24 cellular contexts compared by ENCODE assay signal in genomic region chr6:57109905-57110304, GRCh38. TPM values are rescaled to one million over a fixed set of nuclear protein-coding genes. Genes with fewer than 3 reads are reported as not detected.
DNase-seq lines count a peak whose midpoint lies in the region; ATAC-seq, FAIRE-seq and TF ChIP-seq lines count a peak whose summit lies in the region.
"Had no signal": no experiment of that assay in that cellular context is flagged by ENCODE, and none has a peak within 500 bp of the region (broad histone marks: within the 10 kb centered on the region; RNA-seq: fewer than 3 reads in every experiment).

No MANE protein-coding gene starts in this region.

- no peaks in the 10 kb centered on the region for H3K9me1 ChIP-seq in K562 (ENCODE audit: control insufficient read depth, insufficient read depth, low read length)

- peak overlapping the region in 1 of 2 donors; percentile 20 for H3K27ac Mint-ChIP-seq in effector memory CD8-positive, alpha-beta T cell
- H3K27ac Mint-ChIP-seq: activated CD8-positive, alpha-beta T cell treated with anti-CD3 and anti-CD28 coated beads, Interleukin-2, amount 10 ng/mL, durations not matched to agents 7 days and 5 days had no signal

- no peak overlapping the region for H2AFZ ChIP-seq in GM23248
- no peak overlapping the region for H2AFZ ChIP-seq in K562 (ENCODE audit: low read depth, low read length)

- peak; percentile 43 for ATAC-seq in K562
- no peak for ATAC-seq in effector memory CD8-positive, alpha-beta T cell (replicated peaks)
- ATAC-seq: activated CD8-positive, alpha-beta T cell treated with anti-CD3 and anti-CD28 coated beads, Interleukin-2, amount 10 ng/mL, durations not matched to agents 7 days and 5 days; left colon had no signal

- intact Hi-C loops in K562 (cut with micrococcal nuclease) = no loop called here

- peaks cover 28% of the 10 kb centered on the region; the same call in 1 of the 2 replicates for H3K36me3 ChIP-seq in GM23248 (ENCODE audit: low read depth)
- H3K36me3 ChIP-seq in K562 (ENCODE audit: control insufficient read depth, insufficient read depth, low read length) = peaks cover 48% of the 10 kb centered on the region
- no peaks in the 10 kb centered on the region for H3K36me3 ChIP-seq in H7 (replicated peaks; ENCODE audit: control insufficient read depth, insufficient read depth, low read length)
- H3K36me3 ChIP-seq: thyroid gland had no signal

- no peak for TF ChIP-seq EP300 in K562 (IDR thresholded peaks at IDR 0.05; ENCODE audit: low read length)

- H3K27me3 Mint-ChIP-seq in effector memory CD8-positive, alpha-beta T cell = no peaks in the 10 kb centered on the region
- H3K27me3 Mint-ChIP-seq: memory B cell had no signal

- H3K4me3 ChIP-seq in GM23248 (no peak overlapping the region), K562 (no peak overlapping the region), H7 (ENCODE audit: insufficient read depth, low read depth, low read length) (no peak overlapping the region)
- H3K4me3 ChIP-seq: spleen, thyroid gland had no signal

- H3K36me3 Mint-ChIP-seq in effector memory CD8-positive, alpha-beta T cell (ENCODE audit: insufficient read depth) = peaks cover 29% of the 10 kb centered on the region

- H3K4me3 Mint-ChIP-seq in effector memory CD8-positive, alpha-beta T cell = no peak overlapping the region
- H3K4me3 Mint-ChIP-seq: activated CD8-positive, alpha-beta T cell treated with anti-CD3 and anti-CD28 coated beads, Interleukin-2, amount 10 ng/mL, durations not matched to agents 7 days and 5 days; memory B cell had no signal

- H3K4me1 Mint-ChIP-seq in effector memory CD8-positive, alpha-beta T cell (ENCODE audit: low read depth in 2 of 2) = peaks cover 15 to 52% of the 10 kb centered on the region in 2 donors

- no peaks in the 10 kb centered on the region for H3K9me3 Mint-ChIP-seq in effector memory CD8-positive, alpha-beta T cell
- H3K9me3 Mint-ChIP-seq: memory B cell had no signal

- no peak for TF ChIP-seq CTCF in K562 (IDR thresholded peaks at IDR 0.05 in 2 of 3, conservative IDR thresholded peaks at IDR 0.05 in 1 of 3; ENCODE audit: insufficient read depth in 2 of 3, low read depth in 1 of 3, low read length in 3 of 3)

- no peaks in the 10 kb centered on the region for H3K9me2 ChIP-seq in GM23248 (ENCODE audit: insufficient read depth)

- H3K27ac ChIP-seq in GM23248 = no peak overlapping the region
- H3K27ac ChIP-seq in K562 (ENCODE audit: extremely low read depth, low read depth, low read length) = no peak overlapping the region
- H3K27ac ChIP-seq: spleen, thyroid gland had no signal

- CTCF ChIA-PET in K562 (lab: Yijun Ruan, JAX; ENCODE audit: low intra/inter-chr PET ratio) = no interaction called here

- H3K9me3 ChIP-seq in GM23248 (ENCODE audit: low read depth) (no peaks in the 10 kb centered on the region), K562 (replicated peaks; ENCODE audit: control insufficient read depth, insufficient read depth, low read depth, low read length) (no peaks in the 10 kb centered on the region)
- H3K9me3 ChIP-seq: spleen, thyroid gland had no signal

- POLR2A ChIA-PET in K562 (lab: Yijun Ruan, JAX) = interaction anchor here (0.8 to 1.6 kb wide), 3 partner anchors 10 to 207 kb away, joined by 3 read pairs; no protein-coding TSS in a partner anchor

- FAIRE-seq in K562 (lab: Jason Lieb, UNC) = peak; percentile 23

- 0 out of 2 replicates have a peak, but pooled peaks have one; percentile 37 for TF ChIP-seq POLR2A in K562 (conservative IDR thresholded peaks at IDR 0.05)

- H3K4me2 ChIP-seq in GM23248 (ENCODE audit: unreplicated experiment) (no peak overlapping the region), K562 (ENCODE audit: insufficient read depth, low read length) (no peak overlapping the region)

- peak; percentile 11 for DNase-seq in AG20443 (ENCODE audit: low spot score)
- peak; percentile 18 for DNase-seq in GM23248
- DNase-seq in K562 (ENCODE audit: extremely low read depth in 1 of 4, low spot score in 3 of 4) = no peak
- peak; percentile 47 for DNase-seq in fibroblast of the conjunctiva (ENCODE audit: low read depth)
- DNase-seq in H7 = no peak
- no peak for DNase-seq in effector memory CD8-positive, alpha-beta T cell
- no peak for DNase-seq in HPDE6-E6E7 (ENCODE audit: extremely low spot score)
- DNase-seq: activated CD4-positive, CD25-positive, alpha-beta regulatory T cell treated with anti-CD3 and anti-CD28 coated beads, Interleukin-2, amount 50 U/mL, for 72 hours; activated CD8-positive, alpha-beta T cell treated with anti-CD3 and anti-CD28 coated beads, Interleukin-2, amount 10 ng/mL, durations not matched to agents 7 days and 5 days; activated T-cell treated with anti-CD3 and anti-CD28 coated beads, Interleukin-2, amount 50 U/mL, for 1 hour; amniotic stem cell; DMS79; head of caudate nucleus; left colon; NCI-H1048; NCI-H187 treated with DMSO at 0.1 percent for 48 hours; NCI-H226; NCI-H748 treated with DMSO at 0.1 percent for 48 hours; spleen; stimulated activated CD4-positive, alpha-beta T cell treated with anti-CD3 and anti-CD28 coated beads, Interleukin-4, amount 100 ng/mL, for 1 hour; stimulated activated naive CD4-positive, alpha-beta T cell; SW 1271; thyroid gland had no signal

- H4K20me1 ChIP-seq in GM23248 (ENCODE audit: insufficient read depth) (0 out of 2 replicates have a peak, but pooled peaks cover 4% of the 10 kb centered on the region), K562 (replicated peaks; ENCODE audit: control insufficient read depth, insufficient read depth, low read length) (no peaks in the 10 kb centered on the region)

- H3K9ac ChIP-seq in GM23248 (no peak overlapping the region), K562 (ENCODE audit: insufficient read depth in 1 of 2, low read depth in 2 of 2, low read length in 2 of 2) (no peak overlapping the region)

- H3K27me3 ChIP-seq in GM23248 (replicated peaks; ENCODE audit: insufficient read depth) = no peaks in the 10 kb centered on the region
- no peaks in the 10 kb centered on the region for H3K27me3 ChIP-seq in K562 (ENCODE audit: control insufficient read depth in 2 of 2, insufficient read depth in 2 of 2, low read length in 2 of 2)
- no peaks in the 10 kb centered on the region for H3K27me3 ChIP-seq in H7 (ENCODE audit: control insufficient read depth, insufficient read depth, low read length)
- H3K27me3 ChIP-seq: spleen, thyroid gland had no signal

- no peak for TF ChIP-seq RAD21 in K562 (CRISPR knock-in tag; conservative IDR thresholded peaks at IDR 0.05 in 1 of 2, IDR thresholded peaks at IDR 0.05 in 1 of 2)

- H3K79me2 ChIP-seq in GM23248 (ENCODE audit: insufficient read depth) (peaks cover 100% of the 10 kb centered on the region), K562 (ENCODE audit: control insufficient read depth, insufficient read depth, low read length) (peaks cover 89% of the 10 kb centered on the region)

- BruUV-seq in K562 (replicated peaks; lab: Mats Ljungman, UMichigan) = no TSS peak

- in situ Hi-C loops in GM23248 (cut with MboI) = no loop called here
- in situ Hi-C loops in K562 (cut with MboI) = no loop called here

- no peaks in the 10 kb centered on the region for H3K4me1 ChIP-seq in GM23248 (ENCODE audit: insufficient read depth)
- no peaks in the 10 kb centered on the region for H3K4me1 ChIP-seq in K562 (replicated peaks in 1 of 2; ENCODE audit: control insufficient read depth in 2 of 2, insufficient read depth in 2 of 2, low read length in 2 of 2)
- H3K4me1 ChIP-seq: thyroid gland had no signal

- H3F3A ChIP-seq in GM23248 (ENCODE audit: insufficient read depth) = 0 out of 2 replicates have a peak, but pooled peaks cover 3% of the 10 kb centered on the region

TF ChIP-seq in K562, 482 proteins besides CTCF, POLR2A, EP300 and RAD21:
- TF ChIP-seq KAT7 (CRISPR knock-in tag; IDR thresholded peaks at IDR 0.05; ENCODE audit: borderline replicate concordance) = no peak
- no peak for TF ChIP-seq ETS2 (tag; IDR thresholded peaks at IDR 0.05; ENCODE audit: borderline replicate concordance, poor library complexity, severe bottlenecking)
- no peak for TF ChIP-seq COPS2 (conservative IDR thresholded peaks at IDR 0.05)
- no peak for TF ChIP-seq ZNF280A (IDR thresholded peaks at IDR 0.05; ENCODE audit: low read depth, partially characterized antibody)
- no peak for TF ChIP-seq GABPB2 (CRISPR knock-in tag; conservative IDR thresholded peaks at IDR 0.05)

RNA-seq across cellular contexts. Expression of gene ZNF451, which starts 19.9 kb away (rescaled TPM):
- 39.0 and 42.4 TPM in 2 replicates for total RNA-seq in GM23248 (2014; rRNA removed; shearing (Covaris generic))
- polyA plus RNA-seq in GM23248 (2016; fragmentation: Nextera tagmentation; extraction: Ambion mirVana) (19.9 and 20.1 TPM in 2 replicates), K562 (2011; rRNA removed) (67.3 and 74.3 TPM in 2 replicates), K562 (2014; fragmentation: Illumina TruSeq; extraction: Trizol) (29.5 and 34.4 TPM in 2 replicates), K562 (2014; fragmentation: Nextera tagmentation; extraction: Ambion mirVana) (10 to 100 TPM; 16.1 to 17.3 TPM), K562 (2014; rRNA removed) (23.0 and 27.1 TPM in 2 replicates)
- total RNA-seq in K562 (2011; cell fraction: chromatin; rRNA removed; ENCODE audit: low replicate concordance) = 123 and 395 TPM in 2 replicates
- total RNA-seq in K562 (2011; cell fraction: nucleolus; rRNA removed) = 78.0 and 120 TPM in 2 replicates
- 158 and 184 TPM in 2 replicates for total RNA-seq in K562 (2011; cell fraction: nucleoplasm; rRNA removed)
- total RNA-seq in K562 (2014; rRNA removed) (38.3 and 47.2 TPM in 2 replicates), K562 (2014; rRNA removed; fragmentation: Illumina TruSeq; extraction: Trizol) (72.3 and 88.0 TPM in 2 replicates), K562 (2015; rRNA removed; fragmentation: Illumina TruSeq; extraction: Trizol) (53.3 and 55.5 TPM in 2 replicates), K562 (2021) (56.2 and 58.4 TPM in 2 replicates)
- 10.6 and 21.5 TPM in 2 replicates for polyA plus RNA-seq in K562 (2011; cell fraction: cytosol; rRNA removed)
- polyA plus RNA-seq in K562 (2011; cell fraction: nucleus; rRNA removed) = 57.8 and 70.7 TPM in 2 replicates
- 16.8 and 21.0 TPM in 2 replicates for polyA plus RNA-seq in K562 (2012)
- polyA minus RNA-seq in K562 (2011; rRNA and poly(A)+ RNA removed) = 196 and 226 TPM in 2 replicates
- 44.8 and 52.7 TPM in 2 replicates for polyA minus RNA-seq in K562 (2011; cell fraction: cytosol; rRNA and poly(A)+ RNA removed)
- 127 and 217 TPM in 2 replicates for polyA minus RNA-seq in K562 (2011; cell fraction: nucleus; rRNA and poly(A)+ RNA removed)
- total RNA-seq in H7 (2014; rRNA removed; shearing (Covaris generic)) = 31.7 and 45.3 TPM in 2 replicates

Comparison
In these comparisons a context has a peak if more than half of its experiments do, and no peak if none do; other contexts are left out.
1. DNase-seq: peak in AG20443 (single experiment), GM23248 (single experiment) and fibroblast of the conjunctiva (single experiment); none in K562 (0 of 4), H7 (single experiment), effector memory CD8-positive, alpha-beta T cell (0 of 3) and HPDE6-E6E7 (single experiment).